Comparison of ENCODE assay signal across 19 cellular contexts in the genomic region with DNA sequence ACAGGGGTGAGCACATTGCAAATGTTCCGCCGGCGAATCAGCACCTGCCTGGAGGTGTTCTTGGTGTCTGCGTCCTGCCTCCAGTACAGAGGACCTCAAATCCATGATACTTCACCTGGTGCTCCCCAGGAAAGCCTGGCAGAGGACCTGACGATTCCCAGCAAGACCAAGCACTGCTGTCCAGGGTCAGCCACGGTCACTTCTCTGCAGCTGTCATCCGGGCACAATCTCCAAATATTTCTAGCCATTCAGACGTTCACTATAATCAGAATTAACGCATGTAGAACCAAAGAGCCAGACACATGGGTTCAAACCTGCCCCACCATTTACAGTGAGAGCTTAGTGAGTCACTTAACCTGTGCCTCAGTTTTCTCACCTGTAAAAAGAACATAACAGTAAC.
"Had no signal": no experiment of that assay in that cellular context is flagged by ENCODE, and none has a peak within 500 bp of the region (broad histone marks: within the 10 kb centered on the region; RNA-seq: fewer than 3 reads in every experiment).

No MANE protein-coding gene starts in this region.

- H3K9me3 Mint-ChIP-seq: activated naive CD4-positive, alpha-beta T cell treated with anti-CD3 and anti-CD28 coated beads, Interleukin-2, amount 10 ng/mL, durations not matched to agents 7 days and 5 days; dendritic cell treated with granulocyte-macrophage colony-stimulating factor and Interleukin-4, amounts not matched to agents 40 ng/mL and 50 ng/mL, for 4 days; stimulated activated naive CD8-positive, alpha-beta T cell treated with anti-CD3 and anti-CD28 coated beads, Interleukin-15, Interleukin-2, amounts not matched to agents 100 ng/mL and 50 ng/mL, for 24 hours had no signal

- ATAC-seq: body of pancreas, left ventricle myocardium superior, WTC11 had no signal

- H3K9me3 ChIP-seq: body of pancreas, tibial artery had no signal

- H3K27ac ChIP-seq: tibial artery had no signal

- H3K36me3 Mint-ChIP-seq: activated naive CD4-positive, alpha-beta T cell treated with anti-CD3 and anti-CD28 coated beads, Interleukin-2, amount 10 ng/mL, durations not matched to agents 7 days and 5 days; WTC11 had no signal

- H3K4me3 ChIP-seq: body of pancreas, tibial artery had no signal

- H3K4me3 Mint-ChIP-seq: activated naive CD4-positive, alpha-beta T cell treated with anti-CD3 and anti-CD28 coated beads, Interleukin-2, amount 10 ng/mL, durations not matched to agents 7 days and 5 days; dendritic cell treated with granulocyte-macrophage colony-stimulating factor and Interleukin-4, amounts not matched to agents 40 ng/mL and 50 ng/mL, for 4 days; stimulated activated naive CD8-positive, alpha-beta T cell treated with anti-CD3 and anti-CD28 coated beads, Interleukin-15, Interleukin-2, amounts not matched to agents 100 ng/mL and 50 ng/mL, for 24 hours; WTC11 had no signal

- H3K27me3 ChIP-seq: body of pancreas had no signal

- H3K36me3 ChIP-seq: tibial artery had no signal

- H3K27ac Mint-ChIP-seq: activated naive CD4-positive, alpha-beta T cell treated with anti-CD3 and anti-CD28 coated beads, Interleukin-2, amount 10 ng/mL, durations not matched to agents 7 days and 5 days; dendritic cell treated with granulocyte-macrophage colony-stimulating factor and Interleukin-4, amounts not matched to agents 40 ng/mL and 50 ng/mL, for 4 days; stimulated activated naive CD8-positive, alpha-beta T cell treated with anti-CD3 and anti-CD28 coated beads, Interleukin-15, Interleukin-2, amounts not matched to agents 100 ng/mL and 50 ng/mL, for 24 hours; WTC11 had no signal

- DNase-seq: activated CD4-positive, alpha-beta T cell treated with anti-CD3 and anti-CD28 coated beads, Interleukin-2, amount 50 U/mL, for 48 hours; activated effector memory CD4-positive, alpha-beta T cell treated with anti-CD3 and anti-CD28 coated beads, Interleukin-2, amount 50 U/mL, for 16 hours; activated naive CD4-positive, alpha-beta T cell treated with anti-CD3 and anti-CD28 coated beads, Interleukin-2, amount 10 ng/mL, durations not matched to agents 7 days and 5 days; activated T-cell treated with anti-CD3 and anti-CD28 coated beads for 4 hours; caudate nucleus; effector CD4-positive, alpha-beta T cell; erythroblast; hippocampal formation; left ventricle myocardium superior; nucleus accumbens; retina; stimulated activated CD4-positive, alpha-beta T cell treated with anti-CD3 and anti-CD28 coated beads, Interleukin-12 subunit alpha, Interleukin-12 subunit beta, amount 100 ng/mL, for 4 hours; stimulated activated CD4-positive, alpha-beta T cell treated with anti-CD3 and anti-CD28 coated beads, Interleukin-4, amount 100 ng/mL, for 4 hours; substantia nigra had no signal
